ENCODE assay signal across 8 cellular contexts in the genomic region with DNA sequence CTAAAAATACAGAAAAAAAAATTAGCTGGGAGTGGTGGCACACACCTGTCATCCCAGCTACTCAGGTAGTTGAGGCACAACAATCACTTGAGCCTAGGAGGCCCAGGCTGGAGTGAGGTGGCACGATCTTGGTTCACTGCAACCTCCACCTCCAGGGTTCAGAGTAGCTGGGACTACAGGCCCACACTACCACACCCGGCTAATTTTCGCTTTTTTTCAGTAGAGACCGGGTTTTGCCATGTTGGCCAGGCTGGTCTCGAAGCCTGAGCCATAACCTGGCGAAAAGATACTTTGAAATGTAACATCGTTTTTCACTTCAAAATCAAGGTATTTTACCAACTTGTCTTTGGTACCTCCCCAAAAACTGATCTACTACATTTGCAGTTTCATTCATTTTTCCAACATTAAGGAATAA. TPM values are rescaled to one million over a fixed set of nuclear protein-coding genes. Genes with fewer than 3 reads are reported as not detected.
DNase-seq lines count a peak whose midpoint lies in the region; ATAC-seq, FAIRE-seq and TF ChIP-seq lines count a peak whose summit lies in the region.
"Had no signal": no experiment of that assay in that cellular context is flagged by ENCODE, and none has a peak within 500 bp of the region (broad histone marks: within the 10 kb centered on the region; RNA-seq: fewer than 3 reads in every experiment).

No MANE protein-coding gene starts in this region.

- intact Hi-C loops in Panc1 (cut with micrococcal nuclease; ENCODE audit: unreplicated experiment), result no loop called here

- peak; percentile 55 for ATAC-seq in Panc1
- no peak for ATAC-seq in HG03139 (IDR thresholded peaks at IDR 0.05; ENCODE audit: unreplicated experiment)
- ATAC-seq in GM19023 (IDR thresholded peaks at IDR 0.05; ENCODE audit: unreplicated experiment), result no peak

- H3K9me3 ChIP-seq in Panc1 (ENCODE audit: control insufficient read depth, insufficient read depth, low read depth, low read length), result no peaks in the 10 kb centered on the region

- H3K4me1 ChIP-seq in Panc1 (ENCODE audit: control insufficient read depth, insufficient read depth, low read length), result peaks cover 26% of the 10 kb centered on the region

- H3K4me3 ChIP-seq in Panc1 (ENCODE audit: low read depth in 2 of 2, low read length in 2 of 2), result no peak overlapping the region
- no peak overlapping the region for H3K4me3 ChIP-seq in fibroblast of mammary gland (ENCODE audit: control insufficient read depth, low read depth, low read length)

- peak; percentile 6; the same call in 1 of the 2 replicates for TF ChIP-seq POLR2A in GM12891 (IDR thresholded peaks at IDR 0.05; ENCODE audit: low read depth, low read length)

- no TSS peak for BruUV-seq in Panc1 (replicated peaks; lab: Mats Ljungman, UMichigan)

- CTCF ChIA-PET in Panc1 (lab: Charles Lee), result no interaction called here

- in situ Hi-C loops in Panc1 (cut with HindIII; ENCODE audit: low pct_unique_long_range_greater_than_20kb, low sequenced_read_pairs), result no loop called here

- peak; percentile 28 for FAIRE-seq in GM12891 (lab: Jason Lieb, UNC)

- DNase-seq in GM12891 (ENCODE audit: insufficient read length, low spot score) (no peak), Panc1 (ENCODE audit: low read depth, low spot score) (no peak), fibroblast of mammary gland (ENCODE audit: low read depth) (peak; percentile 37), cerebellum (ENCODE audit: low spot score) (no peak)
- DNase-seq: NCI-H1694 treated with DMSO at 0.1 percent for 48 hours had no signal

- TF ChIP-seq CTCF in Panc1 (IDR thresholded peaks at IDR 0.05) (no peak), fibroblast of mammary gland (conservative IDR thresholded peaks at IDR 0.05; ENCODE audit: control insufficient read depth, insufficient read depth, low read depth, low read length) (no peak)

- no peaks in the 10 kb centered on the region for H3K27me3 ChIP-seq in Panc1 (ENCODE audit: control insufficient read depth, insufficient read depth, low read length)

- peaks cover 46% of the 10 kb centered on the region for H3K36me3 ChIP-seq in Panc1 (ENCODE audit: control insufficient read depth, insufficient read depth, low read length)

- no peak overlapping the region for H3K27ac ChIP-seq in Panc1 (ENCODE audit: low read length)

- POLR2A ChIA-PET in Panc1 (lab: Charles Lee), result interaction anchor here (0.6 kb wide), 1 partner anchor 302 kb away, joined by 4 read pairs; no protein-coding TSS in a partner anchor

TF ChIP-seq in GM12891, 5 proteins besides CTCF, POLR2A, EP300 and RAD21:
- TF ChIP-seq POU2F2 (IDR thresholded peaks at IDR 0.05; ENCODE audit: low read depth, low read length) (peak; percentile 38; the same call in 1 of the 2 replicates), PAX5 (IDR thresholded peaks at IDR 0.05; ENCODE audit: insufficient read depth, low read length, severe bottlenecking) (no peak), POLR2AphosphoS5 (IDR thresholded peaks at IDR 0.05; ENCODE audit: low read depth, low read length) (peak; percentile 71)

RNA-seq across cellular contexts. Expression of gene GAS5, which starts 6.1 kb away (rescaled TPM):
- polyA plus RNA-seq in GM12891 (2012; ENCODE audit: low read depth, missing spikeins), result 1,001 TPM
- total RNA-seq in Panc1 (2021; ENCODE audit: unreplicated experiment), result 236 TPM
- polyA plus RNA-seq in Panc1 (2012; ENCODE audit: insufficient read length), result 157 TPM
- 207 TPM for total RNA-seq in cerebellum

RNA-seq across cellular contexts. Expression of gene ZBTB37, which starts 6.4 kb away (rescaled TPM):
- polyA plus RNA-seq in GM12891 (2012; ENCODE audit: low read depth, missing spikeins), result 0.67 TPM
- 11.6 TPM for total RNA-seq in Panc1 (2021; ENCODE audit: unreplicated experiment)
- polyA plus RNA-seq in Panc1 (2012; ENCODE audit: insufficient read length), result 1.7 TPM
- 47.2 TPM for total RNA-seq in cerebellum

RNA-seq across cellular contexts. Expression of gene CENPL, which starts 37.1 kb away (rescaled TPM):
- 7.6 TPM for polyA plus RNA-seq in GM12891 (2012; ENCODE audit: low read depth, missing spikeins)
- total RNA-seq in Panc1 (2021; ENCODE audit: unreplicated experiment) (28.7 TPM), cerebellum (16.2 TPM)
- polyA plus RNA-seq in Panc1 (2012; ENCODE audit: insufficient read length), result 5.6 TPM

RNA-seq across cellular contexts. Expression of gene DARS2, which starts 37.3 kb away (rescaled TPM):
- polyA plus RNA-seq in GM12891 (2012; ENCODE audit: low read depth, missing spikeins), result 14.2 TPM
- total RNA-seq in Panc1 (2021; ENCODE audit: unreplicated experiment) (28.8 TPM), cerebellum (12.2 TPM)
- polyA plus RNA-seq in Panc1 (2012; ENCODE audit: insufficient read length), result 13.8 TPM

RNA-seq across cellular contexts. Expression of gene SERPINC1, which starts 55.4 kb away (rescaled TPM):
- polyA plus RNA-seq in GM12891 (2012; ENCODE audit: low read depth, missing spikeins), result not detected
- total RNA-seq in Panc1 (2021; ENCODE audit: unreplicated experiment), result 0.64 TPM
- polyA plus RNA-seq in Panc1 (2012; ENCODE audit: insufficient read length), result not detected
- total RNA-seq in cerebellum, result not detected
- total RNA-seq: epithelial cell of proximal tubule had no signal
